Comparison of ENCODE assay signal across 2 cellular contexts in genomic region chr17:58270476-58271290, GRCh38.
TF ChIP-seq lines count a peak whose summit lies in the region.

No MANE protein-coding gene starts in this region.

TF ChIP-seq in HEK293T, 16 proteins besides CTCF, POLR2A, EP300 and RAD21:
- no peak for TF ChIP-seq PKNOX1 (IDR thresholded peaks at IDR 0.05)
- TF ChIP-seq ARNT (IDR thresholded peaks at IDR 0.05): no peak
- TF ChIP-seq LEF1 (IDR thresholded peaks at IDR 0.05; ENCODE audit: borderline replicate concordance): no peak
- TF ChIP-seq SP1 (IDR thresholded peaks at IDR 0.05): no peak
- no peak for TF ChIP-seq FOXA1 (IDR thresholded peaks at IDR 0.05)

TF ChIP-seq in GM12878, 131 proteins besides CTCF, POLR2A, EP300 and RAD21 (continued from another document):
- TF ChIP-seq ATF3 (IDR thresholded peaks at IDR 0.05; ENCODE audit: borderline replicate concordance, extremely low read depth, low read depth, low read length) (no peak), STAT1 (conservative IDR thresholded peaks at IDR 0.05) (no peak), SMAD1 (IDR thresholded peaks at IDR 0.05; ENCODE audit: low read depth, partially characterized antibody) (no peak), IRF3 (IDR thresholded peaks at IDR 0.05) (no peak), IKZF1 (conservative IDR thresholded peaks at IDR 0.05) (no peak), JUND (IDR thresholded peaks at IDR 0.05; ENCODE audit: low read depth, low read length) (no peak), RCOR1 (conservative IDR thresholded peaks at IDR 0.05; ENCODE audit: low read depth, low read length) (no peak), MLLT1 (IDR thresholded peaks at IDR 0.05) (no peak), ZBTB40 (IDR thresholded peaks at IDR 0.05; ENCODE audit: borderline replicate concordance) (no peak), PAX8 (IDR thresholded peaks at IDR 0.05) (no peak), CHD1 (IDR thresholded peaks at IDR 0.05; ENCODE audit: low read depth, low read length) (no peak), HDGF (IDR thresholded peaks at IDR 0.05) (no peak), BCLAF1 (IDR thresholded peaks at IDR 0.05) (no peak), EED (IDR thresholded peaks at IDR 0.05; ENCODE audit: low read depth) (no peak), SREBF2 (IDR thresholded peaks at IDR 0.05; ENCODE audit: low read length) (no peak), CREM (IDR thresholded peaks at IDR 0.05; ENCODE audit: low read depth) (no peak), IKZF2 (IDR thresholded peaks at IDR 0.05) (no peak), CREB1 (IDR thresholded peaks at IDR 0.05; ENCODE audit: low read depth) (no peak), BMI1 (IDR thresholded peaks at IDR 0.05; ENCODE audit: borderline replicate concordance) (no peak)
TF ChIP-seq in GM12878: peak in this region for 0.
